ENCODE assay signal across 8 cellular contexts in the genomic region with DNA sequence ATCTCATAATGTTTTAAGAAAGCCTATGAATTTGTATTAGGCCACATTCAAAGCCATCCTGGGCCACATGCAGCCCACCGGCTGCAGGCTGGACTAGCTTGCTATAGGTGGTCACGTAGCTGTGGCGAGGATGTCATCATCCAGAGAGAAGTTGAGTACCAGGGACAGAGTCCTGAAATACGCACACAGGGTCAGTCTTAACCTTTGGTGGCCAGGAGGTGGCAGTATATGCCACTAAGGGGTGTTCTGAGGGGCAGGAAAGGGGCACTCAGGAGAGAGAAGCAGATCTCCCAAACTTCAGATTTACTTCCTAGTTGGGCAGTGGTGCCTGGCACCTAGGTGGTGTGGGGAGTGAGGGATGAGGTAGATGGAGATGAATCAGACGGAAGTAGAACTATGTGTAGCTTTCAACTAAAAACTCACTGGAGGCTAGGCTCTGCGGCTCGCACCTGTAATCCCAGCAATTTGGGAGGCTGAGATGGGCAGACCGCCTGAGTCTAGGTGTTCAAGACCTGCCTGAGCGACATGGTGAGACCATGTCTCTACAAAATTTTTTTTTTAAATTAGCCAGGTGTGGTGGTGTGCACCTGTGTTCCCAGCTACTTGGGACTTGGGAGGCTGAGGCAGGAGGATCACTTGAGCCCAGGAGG. TPM values are rescaled to one million over a fixed set of nuclear protein-coding genes. Genes with fewer than 3 reads are reported as not detected.
DNase-seq lines count a peak whose midpoint lies in the region; ATAC-seq and TF ChIP-seq lines count a peak whose summit lies in the region.

No MANE protein-coding gene starts in this region.

- no peak overlapping the region for H3K27ac ChIP-seq in PC-3 (ENCODE audit: low read length)

- POLR2A ChIA-PET in PC-3 (lab: Charles Lee; ENCODE audit: unreplicated experiment) = no interaction called here

- no peak overlapping the region for H2AFZ ChIP-seq in PC-3 (ENCODE audit: low read length)

- H3K36me3 Mint-ChIP-seq in activated naive CD4-positive, alpha-beta T cell treated with anti-CD3 and anti-CD28 coated beads, Interleukin-2, amount 50 U/mL, for 72 hours = no peaks in the 10 kb centered on the region

- H4K20me1 ChIP-seq in PC-3 (ENCODE audit: low read length) = no peaks in the 10 kb centered on the region

- H3F3A ChIP-seq in PC-3 (ENCODE audit: low read length, unreplicated experiment) = no peaks in the 10 kb centered on the region

- H3K36me3 ChIP-seq in PC-3 (ENCODE audit: low read depth, low read length) = no peaks in the 10 kb centered on the region

- no peak overlapping the region for H3K4me2 ChIP-seq in PC-3 (ENCODE audit: low read length)

- TF ChIP-seq CTCF in LNCaP clone FGC (IDR thresholded peaks at IDR 0.05; ENCODE audit: control insufficient read depth, extremely low read depth, insufficient read depth) = peak; percentile 82
- peak; percentile 95 for TF ChIP-seq CTCF in PC-3 (conservative IDR thresholded peaks at IDR 0.05; ENCODE audit: low read depth, low read length)

- H3K27me3 ChIP-seq in PC-3 (ENCODE audit: low read length) = peaks cover 2% of the 10 kb centered on the region; the same call in 1 of the 2 replicates

- no peaks in the 10 kb centered on the region for H3K9me2 ChIP-seq in PC-3 (replicated peaks; ENCODE audit: low read length)

- intact Hi-C loops in PC-3 (cut with micrococcal nuclease) = loop anchor here (1.0 kb wide), 1 partner anchor 36 kb away; no protein-coding TSS in a partner anchor

- DNase-seq in GM04504 (ENCODE audit: low read depth) (peak; percentile 35), LNCaP clone FGC (ENCODE audit: low read depth) (no peak), PC-3 (peak; percentile 83), glomerular visceral epithelial cell (ENCODE audit: extremely low spot score) (peak; percentile 67), pons (ENCODE audit: low spot score) (peak; percentile 87)
- DNase-seq in activated naive CD4-positive, alpha-beta T cell treated with anti-CD3 and anti-CD28 coated beads, Interleukin-2, amount 50 U/mL, for 72 hours (ENCODE audit: low spot score in 2 of 2) = peak in 1 of 2 donors; percentile 56

- no TSS peak for BruUV-seq in PC-3 (replicated peaks; lab: Mats Ljungman, UMichigan)

- H3K4me1 ChIP-seq in PC-3 (ENCODE audit: insufficient read depth, low read length) = peaks cover 16% of the 10 kb centered on the region

- H3K79me2 ChIP-seq in PC-3 (ENCODE audit: low read length) = no peaks in the 10 kb centered on the region

- H3K27ac Mint-ChIP-seq in activated naive CD4-positive, alpha-beta T cell treated with anti-CD3 and anti-CD28 coated beads, Interleukin-2, amount 50 U/mL, for 72 hours = no peak overlapping the region

- ATAC-seq in PC-3 (peak; percentile 72), GM18502 (IDR thresholded peaks at IDR 0.05; ENCODE audit: poor library complexity, unreplicated experiment) (no peak), HG03520 (IDR thresholded peaks at IDR 0.05; ENCODE audit: unreplicated experiment) (no peak)
- ATAC-seq in activated naive CD4-positive, alpha-beta T cell treated with anti-CD3 and anti-CD28 coated beads, Interleukin-2, amount 50 U/mL, for 72 hours = peak; percentile 68 to 75

- H3K4me3 ChIP-seq in LNCaP clone FGC (ENCODE audit: low read depth, low read length) (no peak overlapping the region), PC-3 (ENCODE audit: low read length) (no peak overlapping the region)

- no peak overlapping the region for H3K9ac ChIP-seq in PC-3 (ENCODE audit: low read length)

- CTCF ChIA-PET in PC-3 (lab: Charles Lee) = interaction anchor here (0.7 to 2.9 kb wide), 4 partner anchors 10 to 162 kb away, joined by 3 to 38 read pairs (median 4); no protein-coding TSS in a partner anchor

- no peaks in the 10 kb centered on the region for H3K9me3 Mint-ChIP-seq in activated naive CD4-positive, alpha-beta T cell treated with anti-CD3 and anti-CD28 coated beads, Interleukin-2, amount 50 U/mL, for 72 hours

- H3K9me3 ChIP-seq in PC-3 (ENCODE audit: low read length) = no peaks in the 10 kb centered on the region

RNA-seq across cellular contexts. Expression of a gene that starts 16.3 kb away (rescaled TPM):
- 13.2 and 16.4 TPM in 2 replicates for total RNA-seq in PC-3 (2014; rRNA removed)
- 1 to 10 TPM; 5.9 to 7.9 TPM for total RNA-seq in activated naive CD4-positive, alpha-beta T cell treated with anti-CD3 and anti-CD28 coated beads, Interleukin-2, amount 50 U/mL, for 72 hours

RNA-seq across cellular contexts. Expression of a gene that starts 32.4 kb away (rescaled TPM):
- total RNA-seq in PC-3 (2014; rRNA removed) = 1.5 and 1.6 TPM in 2 replicates
- total RNA-seq in activated naive CD4-positive, alpha-beta T cell treated with anti-CD3 and anti-CD28 coated beads, Interleukin-2, amount 50 U/mL, for 72 hours = under 1 TPM; 0.14 to 0.62 TPM

Comparison
In these comparisons a context has a peak if more than half of its experiments do, and no peak if none do; other contexts are left out.
1. ATAC-seq: peak in PC-3 (single experiment) and activated naive CD4-positive, alpha-beta T cell treated with anti-CD3 and anti-CD28 coated beads, Interleukin-2, amount 50 U/mL, for 72 hours (2 of 2); none in GM18502 (single experiment) and HG03520 (single experiment).